ENCODE assay signal across 18 cellular contexts in genomic region chr7:3359011-3359410, GRCh38. TPM values are rescaled to one million over a fixed set of nuclear protein-coding genes. Genes with fewer than 3 reads are reported as not detected.
DNase-seq lines count a peak whose midpoint lies in the region; ATAC-seq, FAIRE-seq and TF ChIP-seq lines count a peak whose summit lies in the region.
"Had no signal": no experiment of that assay in that cellular context is flagged by ENCODE, and none has a peak within 500 bp of the region (broad histone marks: within the 10 kb centered on the region; RNA-seq: fewer than 3 reads in every experiment).

No MANE protein-coding gene starts in this region.

- H3K23me2 ChIP-seq in H9 (ENCODE audit: insufficient read length, low read depth, low read length, poor library complexity, severe bottlenecking) = no peaks in the 10 kb centered on the region

- 0 out of 4 replicates have a peak, but pooled peaks cover 0 to 3% of the 10 kb centered on the region in 2 experiments for H3K4me1 Mint-ChIP-seq in H9
- H3K4me1 Mint-ChIP-seq in endodermal cell = no peaks in the 10 kb centered on the region
- no peaks in the 10 kb centered on the region for H3K4me1 Mint-ChIP-seq in T-helper 17 cell
- H3K4me1 Mint-ChIP-seq: B cell had no signal

- H3K9me3 Mint-ChIP-seq in H9 = no peaks in the 10 kb centered on the region; a peak in 1 of 5 replicates
- H3K9me3 Mint-ChIP-seq in endodermal cell = no peaks in the 10 kb centered on the region
- H3K9me3 Mint-ChIP-seq: CD4-positive, alpha-beta T cell had no signal

- no peak overlapping the region for H2BK5ac ChIP-seq in H9 (ENCODE audit: insufficient read length, low read length)
- H2BK5ac ChIP-seq in mesendoderm (ENCODE audit: low read length) = no peak overlapping the region

- H3K27me3 ChIP-seq in H9 (ENCODE audit: insufficient read depth, low read length) = no peaks in the 10 kb centered on the region
- H3K27me3 ChIP-seq in endodermal cell (ENCODE audit: control insufficient read depth, insufficient read depth, low read length, poor library complexity, severe bottlenecking) = no peaks in the 10 kb centered on the region
- H3K27me3 ChIP-seq in mesendoderm (ENCODE audit: insufficient read depth, low read length, poor library complexity) = no peaks in the 10 kb centered on the region

- peaks cover 0 to 2% (median 0%) of the 10 kb centered on the region in 3 experiments; a peak in 2 of 7 replicates for H3K36me3 Mint-ChIP-seq in H9 (ENCODE audit: insufficient read depth in 1 of 3, low read depth in 3 of 3)
- peaks cover 3% of the 10 kb centered on the region for H3K36me3 Mint-ChIP-seq in endodermal cell (ENCODE audit: low read depth)
- peaks cover 3% of the 10 kb centered on the region for H3K36me3 Mint-ChIP-seq in T-helper 17 cell (ENCODE audit: low read depth)

- no peak for TF ChIP-seq POLR2A in A549 (IDR thresholded peaks at IDR 0.05; ENCODE audit: low read length)

- H4K91ac ChIP-seq in H9 (ENCODE audit: insufficient read length, low read depth, low read length) = no peak overlapping the region

- CTCF ChIA-PET in A549 (lab: Yijun Ruan, JAX) = no interaction called here

- H3K27ac ChIP-seq in A549 = no peak overlapping the region
- H3K27ac ChIP-seq in H9 (ENCODE audit: insufficient read length, low read depth, low read length) = no peak overlapping the region
- H3K27ac ChIP-seq in endodermal cell (ENCODE audit: low read depth, low read length) = no peak overlapping the region
- H3K27ac ChIP-seq in mesendoderm (ENCODE audit: low read depth, low read length) = no peak overlapping the region
- H3K27ac ChIP-seq: HL-60 had no signal

- no peak for TF ChIP-seq EP300 in A549 (IDR thresholded peaks at IDR 0.05)

- no peak overlapping the region for H3K18ac ChIP-seq in H9 (ENCODE audit: insufficient read length, low read depth, low read length)
- no peak overlapping the region for H3K18ac ChIP-seq in mesendoderm (ENCODE audit: low read length)

- TF ChIP-seq CTCF in A549 (IDR thresholded peaks at IDR 0.05) (no peak), H9 (conservative IDR thresholded peaks at IDR 0.05) (peak; percentile 33; the same call in 1 of the 3 replicates), endodermal cell (conservative IDR thresholded peaks at IDR 0.05) (peak; percentile 54)

- H3K23ac ChIP-seq in H9 (ENCODE audit: insufficient read length, low read depth, low read length) (no peak overlapping the region), mesendoderm (ENCODE audit: low read length) (no peak overlapping the region)

- no peak overlapping the region for H2AK5ac ChIP-seq in H9 (ENCODE audit: insufficient read length, low read length)
- no peak overlapping the region for H2AK5ac ChIP-seq in mesendoderm (ENCODE audit: low read length)

- H3K4me2 ChIP-seq in A549 (no peak overlapping the region), H9 (ENCODE audit: insufficient read depth, insufficient read length, low read length) (no peak overlapping the region), mesendoderm (ENCODE audit: low read length) (no peak overlapping the region)

- H2BK15ac ChIP-seq in H9 (ENCODE audit: low read depth, low read length) (no peak overlapping the region), mesendoderm (replicated peaks; ENCODE audit: low read depth) (no peak overlapping the region)

- H3K36me3 ChIP-seq in endodermal cell (ENCODE audit: control insufficient read depth, insufficient read depth, low read length) (no peaks in the 10 kb centered on the region), mesendoderm (ENCODE audit: control insufficient read depth, insufficient read depth, low read length) (no peaks in the 10 kb centered on the region)

- H3K4me3 Mint-ChIP-seq in H9 = no peak overlapping the region
- H3K4me3 Mint-ChIP-seq in endodermal cell = no peak overlapping the region
- H3K4me3 Mint-ChIP-seq in T-helper 17 cell = no peak overlapping the region
- H3K4me3 Mint-ChIP-seq: B cell; CD4-positive, alpha-beta T cell had no signal

- H3K56ac ChIP-seq in H9 (ENCODE audit: insufficient read length, low read depth, low read length) = no peak overlapping the region
- H3K56ac ChIP-seq in mesendoderm (ENCODE audit: low read length) = no peak overlapping the region

- H3K79me2 ChIP-seq in H9 (ENCODE audit: insufficient read depth, low read length) (no peaks in the 10 kb centered on the region), mesendoderm (ENCODE audit: control insufficient read depth, insufficient read depth, low read length) (no peaks in the 10 kb centered on the region)

- POLR2A ChIA-PET in A549 (lab: Yijun Ruan, JAX) = no interaction called here

- 41% methylated on average over 4 of the region's 4 CpGs for WGBS in A549 (ENCODE audit: missing lambda C conversion rate)
- WGBS in H9 (ENCODE audit: extremely low coverage, insufficient read length, low lambda C conversion rate) = no CpG with 5 or more reads among the region's 4 CpGs
- 91 to 94% methylated on average over 2 to 4 of the region's 4 CpGs for WGBS in endodermal cell (ENCODE audit: insufficient coverage in 1 of 2, insufficient read length in 1 of 2), 2 experiments
- no CpG with 5 or more reads among the region's 4 CpGs for WGBS in mesendoderm (ENCODE audit: extremely low coverage, insufficient coverage, low lambda C conversion rate)

- H3K4ac ChIP-seq in H9 (ENCODE audit: low read depth, low read length) = no peak overlapping the region
- no peak overlapping the region for H3K4ac ChIP-seq in mesendoderm (ENCODE audit: low read depth, low read length)

- H3K9ac ChIP-seq in H9 (ENCODE audit: extremely low read depth, insufficient read length, low read length) (no peak overlapping the region), endodermal cell (ENCODE audit: extremely low read depth, low read length, poor library complexity, severe bottlenecking) (no peak overlapping the region), mesendoderm (ENCODE audit: low read length) (no peak overlapping the region)

- H2BK12ac ChIP-seq in H9 (ENCODE audit: insufficient read length, low read depth, low read length) = no peak overlapping the region

- H4K5ac ChIP-seq in H9 (ENCODE audit: insufficient read length, low read depth, low read length) (no peak overlapping the region), mesendoderm (ENCODE audit: low read length) (no peak overlapping the region)

- no peak overlapping the region for H2BK20ac ChIP-seq in H9 (ENCODE audit: low read depth, low read length, poor library complexity, severe bottlenecking)

- H3K14ac ChIP-seq in H9 (ENCODE audit: insufficient read depth, low read length) = no peak overlapping the region

- H3K9me3 ChIP-seq in A549 (peaks cover under 1% of the 10 kb centered on the region; the same call in 1 of the 3 replicates), H9 (ENCODE audit: control insufficient read depth, low read depth, low read length) (no peaks in the 10 kb centered on the region), endodermal cell (ENCODE audit: control insufficient read depth, low read length) (no peaks in the 10 kb centered on the region), T-helper 17 cell (ENCODE audit: control insufficient read depth, low read length, poor library complexity, severe bottlenecking) (no peaks in the 10 kb centered on the region)

- ATAC-seq in A549 (peak; percentile 36 to 74; a peak in 3 of 6 replicates), T-helper 17 cell (no peak), HG03135 (IDR thresholded peaks at IDR 0.05; ENCODE audit: unreplicated experiment) (no peak)

- H4K20me1 ChIP-seq in H9 (ENCODE audit: control insufficient read depth, insufficient read depth, insufficient read length) = no peaks in the 10 kb centered on the region

- no peaks in the 10 kb centered on the region for H3K27me3 Mint-ChIP-seq in H9 (ENCODE audit: low read depth)
- no peaks in the 10 kb centered on the region for H3K27me3 Mint-ChIP-seq in endodermal cell (ENCODE audit: insufficient read depth)
- peaks cover 20% of the 10 kb centered on the region for H3K27me3 Mint-ChIP-seq in T-helper 17 cell
- H3K27me3 Mint-ChIP-seq: CD4-positive, alpha-beta T cell had no signal

- H3K4me1 ChIP-seq in A549 (no peaks in the 10 kb centered on the region), H9 (ENCODE audit: insufficient read depth, low read length) (no peaks in the 10 kb centered on the region; the same call in 1 of the 2 replicates), endodermal cell (ENCODE audit: control insufficient read depth, insufficient read depth, low read length) (no peaks in the 10 kb centered on the region), mesendoderm (ENCODE audit: control insufficient read depth, low read depth, low read length) (no peaks in the 10 kb centered on the region)

- H3K4me3 ChIP-seq in A549 (no peak overlapping the region), endodermal cell (ENCODE audit: low read length) (no peak overlapping the region), mesendoderm (ENCODE audit: low read length) (no peak overlapping the region)

- DNase-seq in A549 (ENCODE audit: low read depth in 1 of 2, low spot score in 1 of 2) = no peak
- peak; percentile 51 for DNase-seq in H9
- DNase-seq in endodermal cell = peak; percentile 62
- peak; percentile 48 for DNase-seq in mesendoderm
- DNase-seq in T-helper 17 cell = no peak
- no peak for DNase-seq in NCI-H748 (lab: John Stamatoyannopoulos, UW; ENCODE audit: unreplicated experiment)
- DNase-seq: 8988T; ACHN; Calu3; CD4-positive, alpha-beta T cell; DMS153; DMS79 treated with DMSO at 0.1 percent for 48 hours; EL had no signal

- H3K27ac Mint-ChIP-seq in H9 = no peak overlapping the region
- H3K27ac Mint-ChIP-seq in endodermal cell = no peak overlapping the region
- no peak overlapping the region for H3K27ac Mint-ChIP-seq in T-helper 17 cell
- H3K27ac Mint-ChIP-seq: B cell; CD4-positive, alpha-beta T cell had no signal

- H3T11ph ChIP-seq in H9 (ENCODE audit: low read length) = no peak overlapping the region

- FAIRE-seq in A549 (lab: Jason Lieb, UNC) = no peak
- FAIRE-seq: G401.6, GM12891 had no signal

- no peak overlapping the region for H4K8ac ChIP-seq in H9 (replicated peaks; ENCODE audit: insufficient read length, low read depth, low read length)
- H4K8ac ChIP-seq in mesendoderm (ENCODE audit: low read depth, low read length) = no peak overlapping the region

- TF ChIP-seq RAD21 in A549 (conservative IDR thresholded peaks at IDR 0.05 in 1 of 2, IDR thresholded peaks at IDR 0.05 in 1 of 2) = no peak

- no peak overlapping the region for H2AFZ ChIP-seq in H9 (ENCODE audit: low read length)

- H3K79me1 ChIP-seq in H9 (ENCODE audit: insufficient read depth, low read depth, low read length, poor library complexity, severe bottlenecking) (no peaks in the 10 kb centered on the region), mesendoderm (ENCODE audit: low read length) (no peaks in the 10 kb centered on the region)

- H2BK120ac ChIP-seq in H9 (ENCODE audit: low read depth, low read length, poor library complexity, severe bottlenecking) (no peak overlapping the region), mesendoderm (ENCODE audit: low read depth, low read length) (no peak overlapping the region)

RNA-seq across cellular contexts. Expression of gene SDK1, which starts 58.0 kb away (rescaled TPM):
- polyA plus RNA-seq in A549 (2011; rRNA removed) (0.12 and 0.20 TPM in 2 replicates), A549 (2017; fragmentation: RNase III; extraction: RNeasy Plus Mini Kit Qiagen cat#74134 plus additional on column Dnase treatment) (0.28 to 0.65 TPM (median 0.29 TPM) in 3 replicates)
- 0.05 and 0.09 TPM in 2 replicates for polyA plus RNA-seq in A549 (2012; cell fraction: cytosol; rRNA removed)
- polyA plus RNA-seq in A549 (2012; cell fraction: nucleus; rRNA removed) = 0.13 and 0.18 TPM in 2 replicates
- 0.25 and 0.49 TPM in 2 replicates for polyA minus RNA-seq in A549 (2011; rRNA and poly(A)+ RNA removed)
- total RNA-seq in H9 (2021) (8.4 and 8.7 TPM in 2 replicates), endodermal cell (10 to 100 TPM; 22.7 to 23.1 TPM), T-helper 17 cell (under 1 TPM; 0.12 to 0.13 TPM)
- polyA plus RNA-seq in endodermal cell (2013, experiment 1 of 2) = 8.3 TPM
- polyA plus RNA-seq in endodermal cell (2013, experiment 2 of 2) = 6.5 TPM
- 1.6 TPM for polyA plus RNA-seq in mesendoderm (2013, experiment 1 of 2)
- 1.8 TPM for polyA plus RNA-seq in mesendoderm (2013, experiment 2 of 2)

Comparison
In these comparisons a context has a peak if more than half of its experiments do, and no peak if none do; other contexts are left out.
1. ATAC-seq: peak in A549 (2 of 2); none in T-helper 17 cell (single experiment) and HG03135 (single experiment).
2. DNase-seq: peak in H9 (single experiment), endodermal cell (single experiment) and mesendoderm (single experiment); none in A549 (0 of 2), T-helper 17 cell (0 of 3) and NCI-H748 (single experiment).